ENCODE assay signal across 27 cellular contexts in the genomic region with DNA sequence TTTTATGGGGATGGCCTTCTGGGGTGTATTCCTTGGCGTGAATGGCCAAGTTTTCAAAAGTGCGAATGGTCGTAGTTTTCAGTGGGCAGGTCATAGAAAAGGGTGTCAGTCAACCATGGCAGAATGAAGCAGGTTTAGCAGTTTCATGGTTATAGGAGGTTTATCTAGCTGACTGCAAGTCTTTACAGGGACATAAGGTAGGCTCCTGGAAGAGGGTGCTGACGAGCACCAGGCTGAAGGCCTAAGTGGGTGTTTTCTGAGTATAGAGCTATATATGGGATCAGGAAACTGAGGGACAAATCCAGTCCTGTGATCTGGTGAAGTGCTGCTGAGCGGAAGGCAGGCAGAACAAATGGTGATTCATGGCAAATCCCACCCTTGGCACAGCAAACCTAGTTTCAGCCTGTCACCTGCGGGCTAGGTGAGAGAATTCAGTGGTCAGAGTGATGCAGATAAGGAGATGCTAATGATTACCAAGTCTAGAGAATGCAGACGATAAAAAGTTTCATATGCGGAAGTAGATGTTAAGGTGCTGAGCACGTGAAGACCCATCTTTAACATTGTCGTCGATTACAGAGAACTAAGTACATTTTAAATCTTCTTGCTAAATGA. TPM values are rescaled to one million over a fixed set of nuclear protein-coding genes. Genes with fewer than 3 reads are reported as not detected.
DNase-seq lines count a peak whose midpoint lies in the region; ATAC-seq and TF ChIP-seq lines count a peak whose summit lies in the region.
"Had no signal": no experiment of that assay in that cellular context is flagged by ENCODE, and none has a peak within 500 bp of the region (broad histone marks: within the 10 kb centered on the region; RNA-seq: fewer than 3 reads in every experiment).

No MANE protein-coding gene starts in this region.

- H3K4me3 Mint-ChIP-seq in stimulated activated naive CD8-positive, alpha-beta T cell treated with anti-CD3 and anti-CD28 coated beads, Interleukin-15, Interleukin-2, amounts not matched to agents 100 ng/mL and 50 ng/mL, for 24 hours, result no peak overlapping the region
- no peak overlapping the region for H3K4me3 Mint-ChIP-seq in CD4-positive, alpha-beta memory T cell
- H3K4me3 Mint-ChIP-seq: CD8-positive, alpha-beta T cell had no signal

- POLR2A ChIA-PET in CD4-positive, alpha-beta memory T cell (lab: Charles Lee; ENCODE audit: partially characterized antibody), result no interaction called here

- H3K4me1 ChIP-seq in smooth muscle cell (ENCODE audit: low read depth), result peaks cover 11% of the 10 kb centered on the region
- H3K4me1 ChIP-seq in CD4-positive, alpha-beta memory T cell (ENCODE audit: insufficient read depth, low read length), result no peaks in the 10 kb centered on the region

- no peaks in the 10 kb centered on the region for H4K20me1 ChIP-seq in smooth muscle cell (ENCODE audit: low read depth)

- H3K4me1 Mint-ChIP-seq in stimulated activated naive CD8-positive, alpha-beta T cell treated with anti-CD3 and anti-CD28 coated beads, Interleukin-15, Interleukin-2, amounts not matched to agents 100 ng/mL and 50 ng/mL, for 24 hours (ENCODE audit: low read depth), result peaks cover 68% of the 10 kb centered on the region
- peaks cover 6 to 11% (median 8%) of the 10 kb centered on the region in 4 donors for H3K4me1 Mint-ChIP-seq in CD4-positive, alpha-beta memory T cell

- no peak overlapping the region for H3K4me3 ChIP-seq in smooth muscle cell
- no peak overlapping the region for H3K4me3 ChIP-seq in CD4-positive, alpha-beta memory T cell (ENCODE audit: low read length in 2 of 2)
- H3K4me3 ChIP-seq: A549, PC-9, SJSA1 had no signal

- H3K27ac ChIP-seq in smooth muscle cell (ENCODE audit: low read depth), result peak overlapping the region; percentile 59
- no peak overlapping the region for H3K27ac ChIP-seq in CD4-positive, alpha-beta memory T cell (ENCODE audit: low read depth, low read length)
- H3K27ac ChIP-seq: A549, PC-9, SJSA1 had no signal

- TF ChIP-seq CTCF in smooth muscle cell (IDR thresholded peaks at IDR 0.05; ENCODE audit: borderline replicate concordance, insufficient read depth, poor library complexity, severe bottlenecking), result no peak

- H3K9me3 ChIP-seq in smooth muscle cell (replicated peaks; ENCODE audit: low read depth), result no peaks in the 10 kb centered on the region
- H3K9me3 ChIP-seq in CD4-positive, alpha-beta memory T cell (ENCODE audit: control insufficient read depth in 1 of 2, low read length in 2 of 2), result no peaks in the 10 kb centered on the region
- H3K9me3 ChIP-seq: Caco-2, SJSA1 had no signal

- WGBS in smooth muscle cell (ENCODE audit: low lambda C conversion rate), result 90% methylated on average over 11 of the region's 11 CpGs

- peaks cover 11% of the 10 kb centered on the region for H3K79me2 ChIP-seq in smooth muscle cell (ENCODE audit: low read depth)

- H3K4me2 ChIP-seq in smooth muscle cell, result no peak overlapping the region
- H3K4me2 ChIP-seq: A549, PC-9 had no signal

- no peaks in the 10 kb centered on the region for H3K27me3 ChIP-seq in smooth muscle cell (ENCODE audit: low read depth)
- no peaks in the 10 kb centered on the region for H3K27me3 ChIP-seq in CD4-positive, alpha-beta memory T cell (ENCODE audit: insufficient read depth, low read length)
- H3K27me3 ChIP-seq: SJSA1 had no signal

- peaks cover 6% of the 10 kb centered on the region for H3F3A ChIP-seq in smooth muscle cell (ENCODE audit: low read depth)

- H3K27ac Mint-ChIP-seq in stimulated activated naive CD8-positive, alpha-beta T cell treated with anti-CD3 and anti-CD28 coated beads, Interleukin-15, Interleukin-2, amounts not matched to agents 100 ng/mL and 50 ng/mL, for 24 hours, result peak overlapping the region; percentile 58
- H3K27ac Mint-ChIP-seq in CD4-positive, alpha-beta memory T cell, result no peak overlapping the region
- H3K27ac Mint-ChIP-seq: CD8-positive, alpha-beta T cell had no signal

- peaks cover 61% of the 10 kb centered on the region for H3K36me3 Mint-ChIP-seq in stimulated activated naive CD8-positive, alpha-beta T cell treated with anti-CD3 and anti-CD28 coated beads, Interleukin-15, Interleukin-2, amounts not matched to agents 100 ng/mL and 50 ng/mL, for 24 hours (ENCODE audit: low read depth)
- H3K36me3 Mint-ChIP-seq in CD4-positive, alpha-beta memory T cell, result peaks cover 35 to 37% of the 10 kb centered on the region in 2 donors

- peaks cover 18% of the 10 kb centered on the region for H3K36me3 ChIP-seq in smooth muscle cell (ENCODE audit: low read depth)
- H3K36me3 ChIP-seq in CD4-positive, alpha-beta memory T cell (ENCODE audit: insufficient read depth, low read length), result no peaks in the 10 kb centered on the region

- CTCF ChIA-PET in CD4-positive, alpha-beta memory T cell (lab: Charles Lee; ENCODE audit: partially characterized antibody), result no interaction called here

- no peak overlapping the region for H2AFZ ChIP-seq in smooth muscle cell (ENCODE audit: low read depth)
- H2AFZ ChIP-seq: PC-9 had no signal

- DNase-seq in stimulated activated naive CD8-positive, alpha-beta T cell treated with anti-CD3 and anti-CD28 coated beads, Interleukin-15, Interleukin-2, amounts not matched to agents 100 U/mL and 50 U/mL, for 24 hours, result no peak
- peak; percentile 32 for DNase-seq in NCI-H82 (lab: John Stamatoyannopoulos, UW)
- no peak for DNase-seq in smooth muscle cell (lab: John Stamatoyannopoulos, UW; ENCODE audit: unreplicated experiment)
- DNase-seq in activated effector memory CD4-positive, alpha-beta T cell treated with Interleukin-2 at 50 U/mL for 16 hours, result no peak
- DNase-seq in CD4-positive, alpha-beta memory T cell, result no peak
- DNase-seq in occipital lobe (lab: John Stamatoyannopoulos, UW), result no peak
- DNase-seq: C1 segment of cervical spinal cord; Caco-2; CD8-positive, alpha-beta T cell; DMS79 treated with DMSO at 0.1 percent for 48 hours; GF-D8; H7; KBM-7; MV-4-11; NCI-H1105; NCI-H1436 treated with DMSO at 0.1 percent for 48 hours; NCI-H187 treated with DMSO at 0.1 percent for 48 hours; NCI-H2107; NCI-H524; NCI-H748 treated with DMSO at 0.1 percent for 48 hours; PC-9; Right ventricle myocardium superior; RPMI8226 had no signal

- intact Hi-C loops in CD4-positive, alpha-beta memory T cell (cut with micrococcal nuclease), result no loop called here

- ATAC-seq in stimulated activated naive CD8-positive, alpha-beta T cell treated with anti-CD3 and anti-CD28 coated beads, Interleukin-15, Interleukin-2, amounts not matched to agents 100 U/mL and 50 U/mL, for 24 hours, result no peak
- ATAC-seq in esophagus mucosa, result peak; percentile 91
- ATAC-seq: A549; CD8-positive, alpha-beta T cell had no signal

- H3K27me3 Mint-ChIP-seq in stimulated activated naive CD8-positive, alpha-beta T cell treated with anti-CD3 and anti-CD28 coated beads, Interleukin-15, Interleukin-2, amounts not matched to agents 100 ng/mL and 50 ng/mL, for 24 hours, result no peaks in the 10 kb centered on the region
- H3K27me3 Mint-ChIP-seq in CD4-positive, alpha-beta memory T cell, result no peaks in the 10 kb centered on the region

- no peak overlapping the region for H3K9ac ChIP-seq in smooth muscle cell (ENCODE audit: low read depth)

- H3K9me3 Mint-ChIP-seq in stimulated activated naive CD8-positive, alpha-beta T cell treated with anti-CD3 and anti-CD28 coated beads, Interleukin-15, Interleukin-2, amounts not matched to agents 100 ng/mL and 50 ng/mL, for 24 hours, result peaks cover 10% of the 10 kb centered on the region
- H3K9me3 Mint-ChIP-seq in CD4-positive, alpha-beta memory T cell, result peaks cover 0 to 2% (median 0%) of the 10 kb centered on the region in 8 donors

RNA-seq across cellular contexts. Expression of gene IL1RAP, which starts 46.5 kb away (rescaled TPM):
- total RNA-seq in esophagus mucosa (40.5 TPM), smooth muscle cell (49.1 and 53.5 TPM in 2 replicates), occipital lobe (17.3 TPM)
- polyA plus RNA-seq in smooth muscle cell, result 13.5 and 16.5 TPM in 2 replicates
- 10 to 100 TPM; 11.0 to 14.6 TPM for total RNA-seq in CD4-positive, alpha-beta memory T cell
- polyA plus RNA-seq in CD4-positive, alpha-beta memory T cell, result 1 to 10 TPM; 4.1 to 5.4 TPM
